In genomic region chr11:132358573-132358953, GRCh38 we compare ENCODE assay signal across 12 cellular contexts.
A peak's percentile ranks its signal among the peaks of the same experiment; 100 is the strongest.
DNase-seq lines count a peak whose midpoint lies in the region; ATAC-seq lines count a peak whose summit lies in the region.
"Had no signal": no experiment of that assay in that cellular context is flagged by ENCODE, and none has a peak within 500 bp of the region (broad histone marks: within the 10 kb centered on the region; RNA-seq: fewer than 3 reads in every experiment).

No MANE protein-coding gene starts in this region.

- ATAC-seq in GM21576 (IDR thresholded peaks at IDR 0.05; ENCODE audit: unreplicated experiment) (peak; percentile 38), HG03097 (IDR thresholded peaks at IDR 0.05; ENCODE audit: low FRiP score, unreplicated experiment) (peak; percentile 18)
- ATAC-seq in activated T-cell treated with anti-CD3 and anti-CD28 coated beads, Interleukin-2, amount 50 U/mL, for 4 hours, result no peak
- ATAC-seq: GM23338 had no signal

- intact Hi-C loops in activated T-helper 2 cell treated with anti-CD3 and anti-CD28 coated beads, Interferon-gamma antibody, Interleukin-2, Interleukin-4, amounts not matched to agents 10 μg/mL and 5 μg/mL and 100 μg/mL, durations not matched to agents 14 hours and 24 hours and 36 hours (cut with micrococcal nuclease), result no loop called here
- intact Hi-C loops in posterior cingulate gyrus (cut with DNase I), result no loop called here

- H3K27ac Mint-ChIP-seq in T-helper 2 cell treated with Interferon-gamma antibody and Interleukin-4, amounts not matched to agents 5 μg/mL and 100 μg/mL, for 36 hours, result peak overlapping the region; percentile 67
- peak overlapping the region; percentile 1 for H3K27ac Mint-ChIP-seq in activated T-helper 2 cell treated with anti-CD3 and anti-CD28 coated beads, Interferon-gamma antibody, Interleukin-2, Interleukin-4, amounts not matched to agents 10 μg/mL and 5 μg/mL and 100 μg/mL, durations not matched to agents 14 hours and 24 hours and 36 hours
- H3K27ac Mint-ChIP-seq: GM23338 had no signal

- H3K36me3 Mint-ChIP-seq in T-helper 2 cell treated with Interferon-gamma antibody and Interleukin-4, amounts not matched to agents 5 μg/mL and 100 μg/mL, for 36 hours (ENCODE audit: low read depth), result no peaks in the 10 kb centered on the region
- H3K36me3 Mint-ChIP-seq in activated T-helper 2 cell treated with anti-CD3 and anti-CD28 coated beads, Interferon-gamma antibody, Interleukin-2, Interleukin-4, amounts not matched to agents 10 μg/mL and 5 μg/mL and 100 μg/mL, durations not matched to agents 14 hours and 24 hours and 36 hours (ENCODE audit: low read depth), result no peaks in the 10 kb centered on the region
- H3K36me3 Mint-ChIP-seq in activated T-cell treated with anti-CD3 and anti-CD28 coated beads, Interleukin-2, amount 50 U/mL, for 4 hours (ENCODE audit: insufficient read depth), result no peaks in the 10 kb centered on the region

- H3K27me3 Mint-ChIP-seq in T-helper 2 cell treated with Interferon-gamma antibody and Interleukin-4, amounts not matched to agents 5 μg/mL and 100 μg/mL, for 36 hours (ENCODE audit: low read depth), result no peaks in the 10 kb centered on the region
- H3K27me3 Mint-ChIP-seq in activated T-helper 2 cell treated with anti-CD3 and anti-CD28 coated beads, Interferon-gamma antibody, Interleukin-2, Interleukin-4, amounts not matched to agents 10 μg/mL and 5 μg/mL and 100 μg/mL, durations not matched to agents 14 hours and 24 hours and 36 hours (ENCODE audit: low read depth), result no peaks in the 10 kb centered on the region
- no peaks in the 10 kb centered on the region for H3K27me3 Mint-ChIP-seq in activated T-cell treated with anti-CD3 and anti-CD28 coated beads, Interleukin-2, amount 50 U/mL, for 4 hours (ENCODE audit: low read depth)

- H3K4me3 Mint-ChIP-seq in T-helper 2 cell treated with Interferon-gamma antibody and Interleukin-4, amounts not matched to agents 5 μg/mL and 100 μg/mL, for 36 hours, result peak overlapping the region; percentile 44
- peak overlapping the region; percentile 10 for H3K4me3 Mint-ChIP-seq in activated T-helper 2 cell treated with anti-CD3 and anti-CD28 coated beads, Interferon-gamma antibody, Interleukin-2, Interleukin-4, amounts not matched to agents 10 μg/mL and 5 μg/mL and 100 μg/mL, durations not matched to agents 14 hours and 24 hours and 36 hours (ENCODE audit: low read depth)
- no peak overlapping the region for H3K4me3 Mint-ChIP-seq in activated T-cell treated with anti-CD3 and anti-CD28 coated beads, Interleukin-2, amount 50 U/mL, for 4 hours
- H3K4me3 Mint-ChIP-seq: GM23338 had no signal

- peaks cover 20% of the 10 kb centered on the region for H3K9me3 Mint-ChIP-seq in T-helper 2 cell treated with Interferon-gamma antibody and Interleukin-4, amounts not matched to agents 5 μg/mL and 100 μg/mL, for 36 hours
- peaks cover 7% of the 10 kb centered on the region for H3K9me3 Mint-ChIP-seq in activated T-helper 2 cell treated with anti-CD3 and anti-CD28 coated beads, Interferon-gamma antibody, Interleukin-2, Interleukin-4, amounts not matched to agents 10 μg/mL and 5 μg/mL and 100 μg/mL, durations not matched to agents 14 hours and 24 hours and 36 hours
- peaks cover 11% of the 10 kb centered on the region for H3K9me3 Mint-ChIP-seq in activated T-cell treated with anti-CD3 and anti-CD28 coated beads, Interleukin-2, amount 50 U/mL, for 4 hours
- H3K9me3 Mint-ChIP-seq: GM23338 had no signal

- H3K4me1 Mint-ChIP-seq in T-helper 2 cell treated with Interferon-gamma antibody and Interleukin-4, amounts not matched to agents 5 μg/mL and 100 μg/mL, for 36 hours (ENCODE audit: low read depth), result peaks cover 31% of the 10 kb centered on the region
- peaks cover 33% of the 10 kb centered on the region for H3K4me1 Mint-ChIP-seq in activated T-helper 2 cell treated with anti-CD3 and anti-CD28 coated beads, Interferon-gamma antibody, Interleukin-2, Interleukin-4, amounts not matched to agents 10 μg/mL and 5 μg/mL and 100 μg/mL, durations not matched to agents 14 hours and 24 hours and 36 hours (ENCODE audit: low read depth)
- peaks cover 12% of the 10 kb centered on the region for H3K4me1 Mint-ChIP-seq in activated T-cell treated with anti-CD3 and anti-CD28 coated beads, Interleukin-2, amount 50 U/mL, for 4 hours (ENCODE audit: low read depth)
- H3K4me1 Mint-ChIP-seq: GM23338 had no signal

- no peak for DNase-seq in T-helper 2 cell treated with Interferon-gamma antibody and Interleukin-4, amounts not matched to agents 5 μg/mL and 100 μg/mL, for 36 hours (ENCODE audit: low spot score)
- no peak for DNase-seq in T-helper 2 cell
- no peak for DNase-seq in activated T-helper 2 cell treated with anti-CD3 and anti-CD28 coated beads, Interferon-gamma antibody, Interleukin-2, Interleukin-4, amounts not matched to agents 10 μg/mL and 5 μg/mL and 100 μg/mL, durations not matched to agents 14 hours and 24 hours and 36 hours (ENCODE audit: low spot score)
- DNase-seq in activated T-cell treated with anti-CD3 and anti-CD28 coated beads, Interleukin-2, amount 50 U/mL, for 4 hours, result no peak
- DNase-seq in posterior cingulate gyrus, result no peak
- DNase-seq in SIG-M5 treated with dmso at 0.1 percent for 504 hours (lab: John Stamatoyannopoulos, UW; ENCODE audit: unreplicated experiment), result no peak
- DNase-seq: activated effector memory CD4-positive, alpha-beta T cell treated with anti-CD3 and anti-CD28 coated beads, Interleukin-2, amount 50 U/mL, for 16 hours; uterus; WERI-Rb-1 had no signal

Comparison
In these comparisons a context has a peak if more than half of its experiments do, and no peak if none do; other contexts are left out.
1. ATAC-seq: peak in GM21576 (single experiment) and HG03097 (single experiment); none in activated T-cell treated with anti-CD3 and anti-CD28 coated beads, Interleukin-2, amount 50 U/mL, for 4 hours (0 of 2).